ENCODE assay signal across 33 cellular contexts in genomic region chr7:52297128-52297527, GRCh38.
"Had no signal": no experiment of that assay in that cellular context is flagged by ENCODE, and none has a peak within 500 bp of the region (broad histone marks: within the 10 kb centered on the region; RNA-seq: fewer than 3 reads in every experiment).

No MANE protein-coding gene starts in this region.

- FAIRE-seq: astrocyte, TTC549 had no signal

- DNase-seq: activated B cell treated with CpG ODN at 0.5 μM for 24 hours; activated CD4-positive, alpha-beta memory T cell treated with anti-CD3 and anti-CD28 coated beads for 36 hours; activated CD4-positive, alpha-beta T cell treated with anti-CD3 and anti-CD28 coated beads for 4 hours; activated CD4-positive, alpha-beta T cell treated with anti-CD3 and anti-CD28 coated beads, Interleukin-2, amount 10 ng/mL, durations not matched to agents 24 days and 14 days; activated CD4-positive, alpha-beta T cell treated with anti-CD3 and anti-CD28 coated beads, Interleukin-2, amount 50 U/mL, for 1 hour; activated CD4-positive, alpha-beta T cell treated with anti-CD3 and anti-CD28 coated beads, Interleukin-2, amount 50 U/mL, for 4 hours; activated CD4-positive, CD25-positive, alpha-beta regulatory T cell treated with anti-CD3 and anti-CD28 coated beads, Interleukin-2, amount 50 U/mL, for 72 hours; activated CD8-positive, alpha-beta memory T cell treated with anti-CD3 and anti-CD28 coated beads, Interleukin-2, amount 50 U/mL, for 4 hours; activated CD8-positive, alpha-beta T cell treated with anti-CD3 and anti-CD28 coated beads for 36 hours; activated effector memory CD4-positive, alpha-beta T cell treated with anti-CD3 and anti-CD28 coated beads, Interleukin-2, amount 50 U/mL, for 16 hours; activated gamma-delta T cell treated with Interleukin-2 at 50 U/mL for 16 hours; activated naive CD4-positive, alpha-beta T cell; activated naive CD4-positive, alpha-beta T cell treated with anti-CD3 and anti-CD28 coated beads for 36 hours; activated naive CD4-positive, alpha-beta T cell treated with anti-CD3 and anti-CD28 coated beads, Interleukin-2, amount 50 U/mL, for 16 hours; activated naive CD8-positive, alpha-beta T cell treated with anti-CD3 and anti-CD28 coated beads for 36 hours; activated T-cell treated with anti-CD3 and anti-CD28 coated beads for 4 hours; activated T-cell treated with anti-CD3 and anti-CD28 coated beads, Interleukin-2, amount 50 U/mL, for 1 hour; activated T-cell treated with anti-CD3 and anti-CD28 coated beads, Interleukin-2, amount 50 U/mL, for 4 hours; activated T-cell treated with anti-CD3 and anti-CD28 coated beads, Interleukin-2, amount 50 U/mL, for 72 hours; adrenal gland; amniotic stem cell; aorta; body of pancreas; brain microvascular endothelial cell; central memory CD4-positive, alpha-beta T cell; T-helper 2 cell; T-helper 9 cell had no signal

- H3K4me3 ChIP-seq: adrenal gland, body of pancreas, breast epithelium had no signal

- ATAC-seq: activated CD8-positive, alpha-beta T cell treated with anti-CD3 and anti-CD28 coated beads for 36 hours; activated naive CD4-positive, alpha-beta T cell treated with anti-CD3 and anti-CD28 coated beads, Interleukin-2, amount 50 U/mL, for 72 hours; activated T-cell treated with anti-CD3 and anti-CD28 coated beads, Interleukin-2, amount 50 U/mL, for 4 hours; activated T-cell treated with anti-CD3 and anti-CD28 coated beads, Interleukin-2, amount 50 U/mL, for 72 hours; activated T-helper 17 cell treated with anti-CD3 and anti-CD28 coated beads, Interleukin-2, amount 50 U/mL, for 72 hours; body of pancreas had no signal

- H3K4me1 ChIP-seq: adrenal gland, body of pancreas, breast epithelium had no signal

- H3K27me3 ChIP-seq: adrenal gland, body of pancreas, brain microvascular endothelial cell, breast epithelium had no signal

- H3K27ac ChIP-seq: adrenal gland, body of pancreas, brain microvascular endothelial cell, breast epithelium, VCaP had no signal

- H3K36me3 ChIP-seq: adrenal gland, brain microvascular endothelial cell, breast epithelium had no signal

- H3K9me3 ChIP-seq: adrenal gland, body of pancreas had no signal
